In the genomic region with DNA sequence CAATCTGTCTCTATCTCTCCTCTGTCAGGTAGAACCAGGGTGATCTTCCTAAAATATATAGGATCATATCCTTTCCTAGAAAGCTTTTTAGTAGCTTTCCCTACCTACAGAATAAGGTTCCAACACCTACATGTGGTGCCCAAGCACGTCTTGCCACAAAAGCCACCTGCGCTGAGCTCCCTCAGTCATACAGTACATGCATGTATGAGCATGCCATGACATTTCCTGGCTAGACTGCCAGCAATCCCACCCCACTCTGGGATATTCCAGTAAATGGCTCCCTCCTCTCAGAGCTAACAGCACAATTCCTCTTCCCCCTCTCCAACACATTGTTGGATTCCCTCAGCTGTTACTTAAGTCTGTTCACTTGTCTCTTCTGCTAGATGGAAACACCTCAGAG, we compare ENCODE assay signal across 27 cellular contexts.
"Had no signal": no experiment of that assay in that cellular context is flagged by ENCODE, and none has a peak within 500 bp of the region (broad histone marks: within the 10 kb centered on the region; RNA-seq: fewer than 3 reads in every experiment).

No MANE protein-coding gene starts in this region.

- H3K27ac Mint-ChIP-seq: activated CD4-positive, alpha-beta T cell treated with anti-CD3 and anti-CD28 coated beads for 36 hours; activated CD8-positive, alpha-beta T cell treated with anti-CD3 and anti-CD28 coated beads for 36 hours; activated naive CD8-positive, alpha-beta T cell treated with anti-CD3 and anti-CD28 coated beads, Interleukin-2, amount 10 ng/mL, durations not matched to agents 7 days and 5 days had no signal

- H3K4me1 Mint-ChIP-seq: activated CD4-positive, alpha-beta T cell treated with anti-CD3 and anti-CD28 coated beads for 36 hours; activated naive CD8-positive, alpha-beta T cell treated with anti-CD3 and anti-CD28 coated beads, Interleukin-2, amount 10 ng/mL, durations not matched to agents 7 days and 5 days had no signal

- H3K4me2 ChIP-seq: SK-N-SH had no signal

- H3K36me3 ChIP-seq: adrenal gland, breast epithelium, Peyer's patch, SJCRH30 had no signal

- H3K4me3 ChIP-seq: adrenal gland, breast epithelium, K562, Peyer's patch, SJCRH30 had no signal

- H3K9ac ChIP-seq: SK-N-SH had no signal

- H3K9me3 Mint-ChIP-seq: activated CD8-positive, alpha-beta T cell treated with anti-CD3 and anti-CD28 coated beads for 36 hours; activated naive CD8-positive, alpha-beta T cell treated with anti-CD3 and anti-CD28 coated beads, Interleukin-2, amount 10 ng/mL, durations not matched to agents 7 days and 5 days had no signal

- H3K27me3 ChIP-seq: adrenal gland, breast epithelium, Peyer's patch, SJCRH30 had no signal

- H3K4me3 Mint-ChIP-seq: activated CD4-positive, alpha-beta T cell treated with anti-CD3 and anti-CD28 coated beads for 36 hours; activated CD8-positive, alpha-beta T cell treated with anti-CD3 and anti-CD28 coated beads for 36 hours; activated naive CD8-positive, alpha-beta T cell treated with anti-CD3 and anti-CD28 coated beads, Interleukin-2, amount 10 ng/mL, durations not matched to agents 7 days and 5 days had no signal

- H3K36me3 Mint-ChIP-seq: activated naive CD8-positive, alpha-beta T cell treated with anti-CD3 and anti-CD28 coated beads, Interleukin-2, amount 10 ng/mL, durations not matched to agents 7 days and 5 days had no signal

- H3K9me3 ChIP-seq: adrenal gland, breast epithelium, Peyer's patch, SJCRH30, SK-N-SH had no signal

- H3K27ac ChIP-seq: adrenal gland, breast epithelium, Peyer's patch, RWPE1, SJCRH30, VCaP had no signal

- ATAC-seq: activated CD4-positive, alpha-beta T cell treated with anti-CD3 and anti-CD28 coated beads for 36 hours; activated CD8-positive, alpha-beta T cell treated with anti-CD3 and anti-CD28 coated beads for 36 hours; K562 had no signal

- H3K4me1 ChIP-seq: adrenal gland, breast epithelium, Peyer's patch had no signal

- DNase-seq: activated CD4-positive, alpha-beta T cell treated with anti-CD3 and anti-CD28 coated beads for 36 hours; activated CD8-positive, alpha-beta memory T cell treated with anti-CD3 and anti-CD28 coated beads, Interleukin-2, amount 50 U/mL, for 4 hours; activated CD8-positive, alpha-beta T cell treated with anti-CD3 and anti-CD28 coated beads for 36 hours; activated naive CD4-positive, alpha-beta T cell treated with anti-CD3 and anti-CD28 coated beads, Interleukin-2, amount 50 U/mL, for 16 hours; activated naive CD8-positive, alpha-beta T cell treated with anti-CD3 and anti-CD28 coated beads, Interleukin-2, amount 10 ng/mL, durations not matched to agents 7 days and 5 days; adrenal gland; anterior cingulate cortex; Kasumi-1; NCI-H1092; NCI-H1436; NCI-H187; NCI-H2081; NCI-H2171; NCI-H2227 treated with DMSO at 0.1 percent for 48 hours; NCI-H446 treated with DMSO at 0.1 percent for 48 hours; NCI-H524 treated with DMSO at 0.1 percent for 48 hours; NCI-H748 treated with DMSO at 0.1 percent for 48 hours; OCI-M1; Peyer's patch; Right ventricle myocardium superior; SJCRH30; SK-N-SH; T-helper 1 cell had no signal
